8 cellular contexts compared by ENCODE assay signal in the genomic region with DNA sequence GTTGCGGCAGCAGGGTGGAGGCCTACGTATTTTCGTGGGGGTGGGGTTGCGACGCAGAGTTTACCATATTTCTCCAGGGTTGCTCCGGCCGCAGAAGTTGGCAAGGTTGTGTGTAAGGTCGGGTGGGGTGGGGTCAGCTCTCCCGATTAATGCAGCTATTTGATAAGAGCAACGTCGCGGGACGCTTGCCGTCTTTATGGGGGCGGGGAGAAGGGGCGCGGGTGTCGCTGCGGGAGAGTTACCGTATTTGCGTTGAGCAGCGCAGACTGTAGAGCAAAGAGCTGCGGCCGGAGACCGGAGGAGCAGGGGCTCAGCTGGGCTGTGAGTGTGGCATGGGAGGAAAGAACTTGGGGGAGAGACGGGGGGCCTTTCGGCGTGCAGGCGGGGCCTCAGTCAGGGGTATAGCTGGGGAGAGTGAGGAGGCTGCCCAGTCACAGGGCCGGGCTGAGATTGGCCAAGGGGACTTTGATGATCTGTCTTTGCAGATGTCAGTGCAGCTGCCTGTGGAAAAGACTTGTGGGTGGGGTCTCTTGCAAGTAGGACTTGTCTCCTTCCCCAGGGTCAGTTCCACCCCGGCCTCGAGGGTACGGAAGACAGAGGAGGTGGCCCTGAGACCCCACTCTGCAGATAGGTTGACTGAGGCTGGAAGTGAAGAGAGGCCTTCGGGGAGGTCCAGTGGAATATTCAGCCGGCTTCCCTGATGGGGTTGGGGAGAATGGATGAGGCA. TPM values are rescaled to one million over a fixed set of nuclear protein-coding genes. Genes with fewer than 3 reads are reported as not detected.
DNase-seq lines count a peak whose midpoint lies in the region; ATAC-seq and TF ChIP-seq lines count a peak whose summit lies in the region.

No MANE protein-coding gene starts in this region.

- H3K27ac ChIP-seq in ascending aorta (peak overlapping the region; percentile 92 to 97), iPS DF 6.9 (ENCODE audit: low read length) (no peak overlapping the region)

- CTCF ChIA-PET in GM10248 (lab: Yijun Ruan, JAX), result interaction anchor here (1.0 to 4.1 kb wide), 12 partner anchors 12 to 49 kb away, joined by 3 to 17 read pairs (median 7); partner anchors contain the start of gene REPIN1

- intact Hi-C loops in ascending aorta (cut with DNase I), result loop anchor here (1.0 to 10.0 kb wide), 7 partner anchors 26 to 781 kb away; partner anchors contain the start of genes ATP6V0E2, RARRES2, REPIN1 and ZNF467
- intact Hi-C loops in sciatic nerve (cut with DNase I), result no loop called here

- H3K4me1 ChIP-seq in ascending aorta, result peaks cover 2 to 15% of the 10 kb centered on the region in 2 donors
- peaks cover 29% of the 10 kb centered on the region for H3K4me1 ChIP-seq in iPS DF 6.9 (ENCODE audit: control insufficient read depth, insufficient read depth, low read length)

- no peaks in the 10 kb centered on the region for H3K36me3 ChIP-seq in ascending aorta
- peaks cover 9% of the 10 kb centered on the region for H3K36me3 ChIP-seq in iPS DF 6.9 (ENCODE audit: control insufficient read depth, insufficient read depth, low read length)

- no peaks in the 10 kb centered on the region for H3K9me3 ChIP-seq in ascending aorta
- no peaks in the 10 kb centered on the region for H3K9me3 ChIP-seq in iPS DF 6.9 (ENCODE audit: control insufficient read depth, insufficient read depth, low read length)

- H3K4me3 ChIP-seq in ascending aorta, result peak overlapping the region; percentile 78 to 89
- H3K4me3 ChIP-seq in iPS DF 6.9 (ENCODE audit: low read length), result peak overlapping the region; percentile 56; the same call in 1 of the 2 replicates

- POLR2A ChIA-PET in GM10248 (lab: Yijun Ruan, JAX), result interaction anchor here (0.5 to 0.9 kb wide), 2 partner anchors 28 to 1386 kb away, joined by 3 to 6 read pairs; no protein-coding TSS in a partner anchor

- DNase-seq in ELF-1 (ENCODE audit: low read depth, low spot score), result peak; percentile 59
- peak; percentile 87 for DNase-seq in NCI-H526 treated with DMSO at 0.1 percent for 48 hours (lab: John Stamatoyannopoulos, UW)
- DNase-seq in ascending aorta (ENCODE audit: low spot score in 2 of 2), result peak in 1 of 2 donors; percentile 78
- no peak for DNase-seq in iPS DF 6.9 (ENCODE audit: low read depth, low spot score)
- no peak for DNase-seq in sciatic nerve (ENCODE audit: low spot score)
- DNase-seq in SW480 (ENCODE audit: low spot score), result no peak
- no peak for DNase-seq in GM10248 (ENCODE audit: extremely low spot score)

- no peak for TF ChIP-seq CTCF in ascending aorta (IDR thresholded peaks at IDR 0.05)
- no peak for TF ChIP-seq CTCF in GM10248 (IDR thresholded peaks at IDR 0.05; ENCODE audit: control extremely low read depth, extremely low read depth, low read depth, missing control alignments)

- ATAC-seq in sciatic nerve (peak; percentile 65), HG02981 (IDR thresholded peaks at IDR 0.05; ENCODE audit: unreplicated experiment) (no peak)

- H3K27me3 ChIP-seq in ascending aorta, result no peaks in the 10 kb centered on the region
- no peaks in the 10 kb centered on the region for H3K27me3 ChIP-seq in iPS DF 6.9 (ENCODE audit: control insufficient read depth, insufficient read depth, low read length)

- WGBS in iPS DF 6.9 (ENCODE audit: insufficient coverage, insufficient read length), result no CpG with 5 or more reads among the region's 35 CpGs

RNA-seq across cellular contexts. Expression of gene ZNF775, which starts 26.6 kb away (rescaled TPM):
- 17.1 TPM for total RNA-seq in ascending aorta
- total RNA-seq in sciatic nerve, result 11.1 TPM

RNA-seq across cellular contexts. Expression of gene REPIN1, which starts 37.1 kb away (rescaled TPM):
- 123 TPM for total RNA-seq in ascending aorta
- 54.0 TPM for total RNA-seq in sciatic nerve

RNA-seq across cellular contexts. Expression of gene GIMAP8, which starts 44.7 kb away (rescaled TPM):
- 28.3 TPM for total RNA-seq in ascending aorta
- 22.4 TPM for total RNA-seq in sciatic nerve

Comparison
In these comparisons a context has a peak if more than half of its experiments do, and no peak if none do; other contexts are left out.
1. DNase-seq: peak in ELF-1 (single experiment) and NCI-H526 treated with DMSO at 0.1 percent for 48 hours (single experiment); none in iPS DF 6.9 (single experiment), sciatic nerve (single experiment), SW480 (single experiment) and GM10248 (single experiment).